Comparison of ENCODE assay signal across 8 cellular contexts in genomic region chr1:37514350-37515184, GRCh38. TPM values are rescaled to one million over a fixed set of nuclear protein-coding genes. Genes with fewer than 3 reads are reported as not detected.
DNase-seq lines count a peak whose midpoint lies in the region; ATAC-seq and TF ChIP-seq lines count a peak whose summit lies in the region.

Gene MEAF6 (minus strand): TSS chr1:37514766. CDS start chr1:37514746, 20 bp downstream.

- ATAC-seq in GM21723 (IDR thresholded peaks at IDR 0.05; ENCODE audit: unreplicated experiment) = peak; percentile 87

- H3K9me3 Mint-ChIP-seq in neural progenitor cell = peaks cover 4% of the 10 kb centered on the region

- peak within 1 kb of the TSS; percentile 99 for H3K4me3 Mint-ChIP-seq in neural progenitor cell

- H3K27ac Mint-ChIP-seq in neural progenitor cell = peak within 1 kb of the TSS; percentile 99

- H3K9me3 ChIP-seq in neural progenitor cell (ENCODE audit: low read depth) = no peaks in the 10 kb centered on the region

- peak within 1 kb of the TSS; percentile 75 to 80 for H3K4me3 ChIP-seq in foreskin fibroblast (ENCODE audit: low read depth in 1 of 2, low read length in 2 of 2)
- peak within 1 kb of the TSS; percentile 98 for H3K4me3 ChIP-seq in neural progenitor cell

- H3K36me3 ChIP-seq in neural progenitor cell = no peaks in the 10 kb centered on the region

- peaks cover 23% of the 10 kb centered on the region for H3K79me2 ChIP-seq in neural progenitor cell (ENCODE audit: low read depth)

- peaks cover 15% of the 10 kb centered on the region for H3K27me3 ChIP-seq in neural progenitor cell

- peak within 1 kb of the TSS; percentile 86 for H3K4me2 ChIP-seq in neural progenitor cell

- H3F3A ChIP-seq in neural progenitor cell (ENCODE audit: low read depth) = peaks cover 23% of the 10 kb centered on the region

- H3K4me1 Mint-ChIP-seq in neural progenitor cell = peaks cover 26% of the 10 kb centered on the region

- DNase-seq in Daoy (ENCODE audit: low read depth) (peak; percentile 91), KG1 (lab: John Stamatoyannopoulos, UW) (peak; percentile 65), SHP77 (lab: John Stamatoyannopoulos, UW) (peak; percentile 77 to 81), activated gamma-delta T cell (lab: John Stamatoyannopoulos, UW) (peak; percentile 80), foreskin fibroblast (peak; percentile 79 to 92), neural progenitor cell (ENCODE audit: low spot score) (peak; percentile 95), stromal cell of bone marrow (ENCODE audit: low read depth) (peak; percentile 60)

- peaks cover 6% of the 10 kb centered on the region for H3K27me3 Mint-ChIP-seq in neural progenitor cell (ENCODE audit: insufficient read depth, low read depth)

- H3K4me1 ChIP-seq in neural progenitor cell = peaks cover 10% of the 10 kb centered on the region

- TF ChIP-seq CTCF in foreskin fibroblast (IDR thresholded peaks at IDR 0.05; ENCODE audit: low read depth, low read length) (peak; percentile 14), neural progenitor cell (IDR thresholded peaks at IDR 0.05) (peak; percentile 84)

- H3K27ac ChIP-seq in neural progenitor cell = no peak within 1 kb of the TSS

- peak within 1 kb of the TSS; percentile 60 for H3K9ac ChIP-seq in neural progenitor cell

- H4K20me1 ChIP-seq in neural progenitor cell (ENCODE audit: low read depth) = peaks cover 18% of the 10 kb centered on the region

- H2AFZ ChIP-seq in neural progenitor cell (replicated peaks) = peak within 1 kb of the TSS; percentile 85

- H3K36me3 Mint-ChIP-seq in neural progenitor cell = peaks cover 2% of the 10 kb centered on the region

RNA-seq across cellular contexts. Expression of gene MEAF6, which starts in this region (rescaled TPM):
- 83.8 and 98.8 TPM in 2 replicates for total RNA-seq in Daoy (2014; rRNA removed; shearing (Covaris generic))
- total RNA-seq in neural progenitor cell (ENCODE audit: low replicate concordance) = 83.4 and 127 TPM in 2 replicates
